Comparison of ENCODE assay signal across 8 cellular contexts in genomic region chr2:19901201-19901457, GRCh38. TPM values are rescaled to one million over a fixed set of nuclear protein-coding genes. Genes with fewer than 3 reads are reported as not detected.
DNase-seq lines count a peak whose midpoint lies in the region; ATAC-seq and TF ChIP-seq lines count a peak whose summit lies in the region.

No MANE protein-coding gene starts in this region.

- TSS peak; percentile 70 for BruUV-seq in OCI-LY7 (replicated peaks; lab: Mats Ljungman, UMichigan)

- H3K9me2 ChIP-seq in OCI-LY7 (ENCODE audit: insufficient read depth, low read length) = no peaks in the 10 kb centered on the region

- H3K9ac ChIP-seq in neural progenitor cell = peak overlapping the region; percentile 96

- H3F3A ChIP-seq in neural progenitor cell (ENCODE audit: low read depth) = peaks cover 13% of the 10 kb centered on the region

- peak overlapping the region; percentile 100 for H3K27ac Mint-ChIP-seq in neural progenitor cell

- peak overlapping the region; percentile 82 for H3K27ac ChIP-seq in OCI-LY7 (ENCODE audit: low read depth, low read length, poor library complexity, severe bottlenecking)
- H3K27ac ChIP-seq in neural progenitor cell = peak overlapping the region; percentile 2

- H3K36me3 Mint-ChIP-seq in neural progenitor cell = no peaks in the 10 kb centered on the region

- H3K9me3 Mint-ChIP-seq in neural progenitor cell = no peaks in the 10 kb centered on the region

- H3K9me3 ChIP-seq in OCI-LY7 (ENCODE audit: low read length) (no peaks in the 10 kb centered on the region), neural progenitor cell (ENCODE audit: low read depth) (no peaks in the 10 kb centered on the region)

- H3K36me3 ChIP-seq in OCI-LY7 (ENCODE audit: insufficient read depth, low read length) (no peaks in the 10 kb centered on the region; the same call in 1 of the 2 replicates), neural progenitor cell (no peaks in the 10 kb centered on the region)

- peak; percentile 15 for ATAC-seq in GM21825 (IDR thresholded peaks at IDR 0.05; ENCODE audit: unreplicated experiment)

- H3K27me3 ChIP-seq in neural progenitor cell = no peaks in the 10 kb centered on the region

- H4K20me1 ChIP-seq in OCI-LY7 (ENCODE audit: insufficient read depth, low read length) = 0 out of 2 replicates have a peak, but pooled peaks cover 8% of the 10 kb centered on the region
- peaks cover 35% of the 10 kb centered on the region for H4K20me1 ChIP-seq in neural progenitor cell (ENCODE audit: low read depth)

- intact Hi-C loops in OCI-LY7 (cut with micrococcal nuclease; ENCODE audit: unreplicated experiment) = loop anchor here (2.0 to 5.0 kb wide), 3 partner anchors 450 to 1339 kb away; partner anchors contain the start of genes PUM2 and RDH14

- H2AFZ ChIP-seq in OCI-LY7 (ENCODE audit: low read length) (peak overlapping the region; percentile 83), neural progenitor cell (replicated peaks) (peak overlapping the region; percentile 93)

- peaks cover 2% of the 10 kb centered on the region for H3K27me3 Mint-ChIP-seq in neural progenitor cell (ENCODE audit: insufficient read depth, low read depth)

- H3K79me2 ChIP-seq in OCI-LY7 (ENCODE audit: insufficient read depth, low read depth, low read length) = peaks cover 58% of the 10 kb centered on the region
- H3K79me2 ChIP-seq in neural progenitor cell (ENCODE audit: low read depth) = peaks cover 57% of the 10 kb centered on the region

- peaks cover 28% of the 10 kb centered on the region for H3K4me1 Mint-ChIP-seq in neural progenitor cell

- POLR2A ChIA-PET in OCI-LY7 (lab: Charles Lee) = interaction anchor here (0.7 kb wide), 1 partner anchor 9 kb away, joined by 4 read pairs; no protein-coding TSS in a partner anchor

- TF ChIP-seq CTCF in OCI-LY7 (conservative IDR thresholded peaks at IDR 0.05; ENCODE audit: low read length) (no peak), epithelial cell of esophagus (IDR thresholded peaks at IDR 0.05; ENCODE audit: insufficient read depth, low read depth, low read length, missing control alignments) (no peak), neural progenitor cell (IDR thresholded peaks at IDR 0.05) (no peak)

- DNase-seq in OCI-LY7 (ENCODE audit: low spot score) (no peak), epithelial cell of esophagus (ENCODE audit: low read depth) (no peak), neural progenitor cell (ENCODE audit: low spot score) (no peak), superior temporal gyrus (ENCODE audit: extremely low spot score) (no peak), NCI-H128 (lab: John Stamatoyannopoulos, UW; ENCODE audit: unreplicated experiment) (no peak), T1000 (lab: John Stamatoyannopoulos, UW) (no peak)

- peaks cover 25% of the 10 kb centered on the region for H3K4me1 ChIP-seq in OCI-LY7 (ENCODE audit: insufficient read depth, low read length, poor library complexity, severe bottlenecking)
- peaks cover 28% of the 10 kb centered on the region for H3K4me1 ChIP-seq in neural progenitor cell

- H3K4me3 Mint-ChIP-seq in neural progenitor cell = peak overlapping the region; percentile 99

- H3K4me3 ChIP-seq in GM08714 (ENCODE audit: low read length) (peak overlapping the region; percentile 96), OCI-LY7 (ENCODE audit: low read depth, low read length, poor library complexity, severe bottlenecking) (peak overlapping the region; percentile 89), epithelial cell of esophagus (ENCODE audit: low read length) (peak overlapping the region; percentile 93), neural progenitor cell (peak overlapping the region; percentile 89)

- CTCF ChIA-PET in OCI-LY7 (lab: Charles Lee; ENCODE audit: unreplicated experiment) = no interaction called here

- H3K4me2 ChIP-seq in OCI-LY7 (ENCODE audit: low read length) = peak overlapping the region; percentile 88
- peak overlapping the region; percentile 99 for H3K4me2 ChIP-seq in neural progenitor cell

RNA-seq across cellular contexts. Expression of gene TTC32, which starts 0.7 kb away (rescaled TPM):
- 16.3 and 21.1 TPM in 2 replicates for total RNA-seq in OCI-LY7 (2014; rRNA removed; shearing (Covaris generic))
- total RNA-seq in OCI-LY7 (2022) = 26.3 and 32.9 TPM in 2 replicates
- total RNA-seq in neural progenitor cell (ENCODE audit: low replicate concordance) = 21.3 and 27.9 TPM in 2 replicates
